ENCODE assay signal across 27 cellular contexts in genomic region chr10:27720529-27720928, GRCh38. TPM values are rescaled to one million over a fixed set of nuclear protein-coding genes. Genes with fewer than 3 reads are reported as not detected.
"Had no signal": no experiment of that assay in that cellular context is flagged by ENCODE, and none has a peak within 500 bp of the region (broad histone marks: within the 10 kb centered on the region; RNA-seq: fewer than 3 reads in every experiment).

No MANE protein-coding gene starts in this region.

- H3K27ac ChIP-seq: left lung, lower lobe of right lung, neutrophil, ovary, right atrium auricular region, right lobe of liver, transverse colon, upper lobe of left lung, vagina had no signal

- H3K9me3 ChIP-seq: left lung, lower lobe of right lung, neutrophil, ovary, right atrium auricular region, right lobe of liver, transverse colon, upper lobe of left lung, vagina had no signal

- H3K4me3 ChIP-seq: left lung, lower lobe of right lung, ovary, right atrium auricular region, right lobe of liver, smooth muscle cell, transverse colon, upper lobe of left lung, vagina had no signal

- DNase-seq: hypothalamus; immature natural killer cell; kidney; left colon; left lung; lower lobe of right lung; mammary epithelial cell; mesenchymal stem cell; naive thymus-derived CD8-positive, alpha-beta T cell; ovary; right lobe of liver; stimulated activated CD4-positive, alpha-beta T cell treated with anti-CD3 and anti-CD28 coated beads, Interleukin-1b, Interleukin-23, amount 100 ng/mL, for 48 hours; stimulated activated CD4-positive, alpha-beta T cell treated with anti-CD3 and anti-CD28 coated beads, Interleukin-2, amount 100 ng/mL, for 48 hours; stimulated activated CD4-positive, alpha-beta T cell treated with anti-CD3 and anti-CD28 coated beads, Interleukin-4, amount 100 ng/mL, for 4 hours; stimulated activated CD8-positive, alpha-beta memory T cell treated with anti-CD3 and anti-CD28 coated beads, Interleukin-4, amount 100 ng/mL, for 48 hours; stimulated activated naive CD4-positive, alpha-beta T cell treated with Interleukin-2 at 50 U/mL for 16 hours; stimulated activated naive CD8-positive, alpha-beta T cell treated with anti-CD3 and anti-CD28 coated beads, Interleukin-15, amount 100 ng/mL, for 72 hours; substantia nigra; transverse colon; upper lobe of left lung had no signal

- H3K4me2 ChIP-seq: smooth muscle cell had no signal

- H3K36me3 ChIP-seq: left lung, lower lobe of right lung, neutrophil, ovary, right atrium auricular region, right lobe of liver, transverse colon, upper lobe of left lung, vagina had no signal

- H3K4me1 ChIP-seq: left lung, lower lobe of right lung, right atrium auricular region, right lobe of liver, transverse colon, upper lobe of left lung, vagina had no signal

- ATAC-seq: left colon; left lung; lower lobe of right lung; naive thymus-derived CD8-positive, alpha-beta T cell; right lobe of liver; stimulated activated memory B cell treated with anti-CD40 and anti-IgM and Interleukin-4, amounts not matched to agents 10 μg/mL and 1 μg/mL and 100 μg/mL, for 72 hours; stimulated activated naive CD8-positive, alpha-beta T cell treated with anti-CD3 and anti-CD28 coated beads, Interleukin-15, amount 100 ng/mL, for 72 hours had no signal

- H3K27me3 ChIP-seq: neutrophil, ovary, right atrium auricular region, right lobe of liver, transverse colon, upper lobe of left lung, vagina had no signal

RNA-seq across cellular contexts. Expression of gene MKX, which starts 25.1 kb away (rescaled TPM):
- total RNA-seq: naive thymus-derived CD8-positive, alpha-beta T cell; neural crest cell; pulmonary artery endothelial cell had no signal
- polyA plus RNA-seq: immature natural killer cell; mammary epithelial cell; naive thymus-derived CD8-positive, alpha-beta T cell; smooth muscle cell had no signal
